Comparison of ENCODE assay signal across 18 cellular contexts in genomic region chr18:6205706-6206105, GRCh38.
DNase-seq lines count a peak whose midpoint lies in the region; ATAC-seq and TF ChIP-seq lines count a peak whose summit lies in the region.
"Had no signal": no experiment of that assay in that cellular context is flagged by ENCODE, and none has a peak within 500 bp of the region (broad histone marks: within the 10 kb centered on the region; RNA-seq: fewer than 3 reads in every experiment).

No MANE protein-coding gene starts in this region.

- POLR2A ChIA-PET in AG04450 (lab: Yijun Ruan, JAX) (no interaction called here), Caco-2 (lab: Charles Lee) (no interaction called here)

- H4K91ac ChIP-seq in mesenchymal stem cell (ENCODE audit: low read length) = no peak overlapping the region

- H3K9me3 ChIP-seq in AG04450 (ENCODE audit: control insufficient read depth, insufficient read depth, low read length) (no peaks in the 10 kb centered on the region; the same call in 1 of the 2 replicates), GM23248 (ENCODE audit: low read depth) (no peaks in the 10 kb centered on the region), mesenchymal stem cell (ENCODE audit: control insufficient read depth, low read length) (no peaks in the 10 kb centered on the region), right cardiac atrium (ENCODE audit: control insufficient read depth, low read length) (no peaks in the 10 kb centered on the region), Caco-2 (no peaks in the 10 kb centered on the region)

- H3K9me2 ChIP-seq in GM23248 (ENCODE audit: insufficient read depth) = no peaks in the 10 kb centered on the region

- H2BK120ac ChIP-seq in mesenchymal stem cell (ENCODE audit: low read depth, low read length) = no peak overlapping the region

- H3K4me3 ChIP-seq in AG04450 (ENCODE audit: low read depth, low read length) (no peak overlapping the region), GM23248 (no peak overlapping the region), choroid plexus epithelial cell (ENCODE audit: low read depth, low read length) (no peak overlapping the region), mesenchymal stem cell (ENCODE audit: insufficient read depth in 1 of 2, low read depth in 1 of 2, low read length in 2 of 2) (no peak overlapping the region), right cardiac atrium (ENCODE audit: low read length) (no peak overlapping the region), Caco-2 (ENCODE audit: low read depth, low read length) (no peak overlapping the region)

- no peak overlapping the region for H4K8ac ChIP-seq in mesenchymal stem cell (ENCODE audit: low read length)

- H3K9ac ChIP-seq in GM23248 (no peak overlapping the region), mesenchymal stem cell (ENCODE audit: low read length) (no peak overlapping the region)

- H3K4me2 ChIP-seq in GM23248 (ENCODE audit: unreplicated experiment) (no peak overlapping the region), mesenchymal stem cell (ENCODE audit: low read length, poor library complexity, severe bottlenecking) (no peak overlapping the region)

- H3K79me1 ChIP-seq in mesenchymal stem cell (replicated peaks; ENCODE audit: low read length, poor library complexity, severe bottlenecking) = no peaks in the 10 kb centered on the region

- H3K27me3 Mint-ChIP-seq in Caco-2 (ENCODE audit: insufficient read depth, unreplicated experiment) = no peaks in the 10 kb centered on the region

- H4K20me1 ChIP-seq in GM23248 (ENCODE audit: insufficient read depth) = no peaks in the 10 kb centered on the region

- CTCF ChIA-PET in AG04450 (lab: Charles Lee) (interaction anchor here (2.6 to 3.5 kb wide), 3 partner anchors 13 to 337 kb away, joined by 10 to 27 read pairs (median 12); no protein-coding TSS in a partner anchor), Caco-2 (lab: Charles Lee) (no interaction called here)

- H3K27me3 ChIP-seq in AG04450 (ENCODE audit: control insufficient read depth, insufficient read depth, low read length) = no peaks in the 10 kb centered on the region
- H3K27me3 ChIP-seq in GM23248 (replicated peaks; ENCODE audit: insufficient read depth) = no peaks in the 10 kb centered on the region
- H3K27me3 ChIP-seq in mesenchymal stem cell (ENCODE audit: control insufficient read depth in 1 of 2, insufficient read depth in 1 of 2, low read length in 2 of 2) = no peaks in the 10 kb centered on the region
- H3K27me3 ChIP-seq in right cardiac atrium (ENCODE audit: control insufficient read depth, insufficient read depth) = no peaks in the 10 kb centered on the region
- H3K27me3 ChIP-seq in Caco-2 (replicated peaks; ENCODE audit: control insufficient read depth, insufficient read depth, low read length) = no peaks in the 10 kb centered on the region

- H3K36me3 Mint-ChIP-seq in Caco-2 (ENCODE audit: insufficient read depth, unreplicated experiment) = no peaks in the 10 kb centered on the region

- H2AK5ac ChIP-seq in mesenchymal stem cell (ENCODE audit: low read length, severe bottlenecking) = no peak overlapping the region

- H3K36me3 ChIP-seq in GM23248 (ENCODE audit: low read depth) (no peaks in the 10 kb centered on the region), mesenchymal stem cell (ENCODE audit: control insufficient read depth in 1 of 2, insufficient read depth in 2 of 2, low read depth in 1 of 2, low read length in 2 of 2) (no peaks in the 10 kb centered on the region), Caco-2 (ENCODE audit: control insufficient read depth, insufficient read depth, low read length) (no peaks in the 10 kb centered on the region)

- no peak overlapping the region for H2BK12ac ChIP-seq in mesenchymal stem cell (ENCODE audit: low read length in 2 of 2)

- H3K4me3 Mint-ChIP-seq in Caco-2 (ENCODE audit: unreplicated experiment) = no peak overlapping the region
- H3K4me3 Mint-ChIP-seq: H9 had no signal

- H3K4me1 Mint-ChIP-seq in Caco-2 (ENCODE audit: low read depth, unreplicated experiment) = no peaks in the 10 kb centered on the region

- H2BK5ac ChIP-seq in mesenchymal stem cell (ENCODE audit: low read depth, low read length, poor library complexity, severe bottlenecking) = no peak overlapping the region

- H3K79me2 ChIP-seq in GM23248 (ENCODE audit: insufficient read depth) = no peaks in the 10 kb centered on the region

- BruUV-seq in Caco-2 (replicated peaks; lab: Mats Ljungman, UMichigan) = no TSS peak

- H3K4ac ChIP-seq in mesenchymal stem cell (ENCODE audit: low read depth in 1 of 2, low read length in 2 of 2) = no peak overlapping the region

- in situ Hi-C loops in GM23248 (cut with MboI) = no loop called here

- intact Hi-C loops in right cardiac atrium (cut with DNase I) = no loop called here
- intact Hi-C loops in Caco-2 (cut with micrococcal nuclease; ENCODE audit: unreplicated experiment) = no loop called here

- no peak overlapping the region for H3K23ac ChIP-seq in mesenchymal stem cell (ENCODE audit: low read length in 2 of 2)

- ATAC-seq in right cardiac atrium (no peak), GM19452 (IDR thresholded peaks at IDR 0.05; ENCODE audit: unreplicated experiment) (no peak), HG02938 (IDR thresholded peaks at IDR 0.05; ENCODE audit: unreplicated experiment) (no peak)

- no peak overlapping the region for H3K14ac ChIP-seq in mesenchymal stem cell (ENCODE audit: low read length in 2 of 2)

- H3K4me1 ChIP-seq in GM23248 (ENCODE audit: insufficient read depth) = peaks cover 8% of the 10 kb centered on the region; the same call in 1 of the 2 replicates
- no peaks in the 10 kb centered on the region for H3K4me1 ChIP-seq in mesenchymal stem cell (ENCODE audit: control insufficient read depth, insufficient read depth, low read depth, low read length)
- no peaks in the 10 kb centered on the region for H3K4me1 ChIP-seq in right cardiac atrium (ENCODE audit: control insufficient read depth, insufficient read depth, low read length)
- no peaks in the 10 kb centered on the region for H3K4me1 ChIP-seq in Caco-2

- H3K27ac Mint-ChIP-seq in Caco-2 (ENCODE audit: unreplicated experiment) = no peak overlapping the region
- H3K27ac Mint-ChIP-seq: H9 had no signal

- no peak overlapping the region for H2BK15ac ChIP-seq in mesenchymal stem cell (ENCODE audit: low read depth, poor library complexity, severe bottlenecking)

- no peaks in the 10 kb centered on the region; the same call in 1 of the 2 replicates for H3F3A ChIP-seq in GM23248 (ENCODE audit: insufficient read depth)

- 0 to 6% methylated on average over 2 of the region's 2 CpGs for WGBS in GM23248 (ENCODE audit: low coverage in 1 of 2, low lambda C conversion rate in 2 of 2, missing lambda C conversion rate in 2 of 2), 2 experiments
- 13% methylated on average over 1 of the region's 2 CpGs for WGBS in mesenchymal stem cell
- 38% methylated on average over 2 of the region's 2 CpGs for WGBS in right cardiac atrium

- no peaks in the 10 kb centered on the region for H3K9me3 Mint-ChIP-seq in Caco-2 (ENCODE audit: unreplicated experiment)
- H3K9me3 Mint-ChIP-seq: H9 had no signal

- no peak overlapping the region for H3K18ac ChIP-seq in mesenchymal stem cell (ENCODE audit: low read depth in 1 of 2, low read length in 2 of 2)

- TF ChIP-seq CTCF in AG04450 (IDR thresholded peaks at IDR 0.05; ENCODE audit: low read depth, low read length) (no peak), choroid plexus epithelial cell (conservative IDR thresholded peaks at IDR 0.05; ENCODE audit: low read depth, low read length) (no peak), Caco-2 (IDR thresholded peaks at IDR 0.05; ENCODE audit: insufficient read depth in 1 of 2, low read depth in 1 of 2, low read length in 1 of 2, severe bottlenecking in 1 of 2, unreplicated experiment in 1 of 2) (no peak)

- H2AFZ ChIP-seq in GM23248 (peak overlapping the region; percentile 38; the same call in 1 of the 2 replicates), mesenchymal stem cell (ENCODE audit: low read depth, low read length) (no peak overlapping the region)

- DNase-seq in AG04450 (ENCODE audit: low read depth, low spot score) = peak; percentile 20
- peak; percentile 31 for DNase-seq in GM23248
- DNase-seq in choroid plexus epithelial cell (ENCODE audit: low read depth) = peak; percentile 11
- peak; percentile 9 for DNase-seq in mesenchymal stem cell
- no peak for DNase-seq in right cardiac atrium
- DNase-seq in Caco-2 = no peak
- DNase-seq: COR-L47, DMS153, EL, H9, Kasumi-1, NCI-H187 treated with DMSO at 0.1 percent for 48 hours, NCI-H345, NCI-H526, OCI-M1, SIG-M5 had no signal

- H3K27ac ChIP-seq in AG04450 (ENCODE audit: low read depth, low read length) = no peak overlapping the region
- no peak overlapping the region for H3K27ac ChIP-seq in GM23248
- no peak overlapping the region for H3K27ac ChIP-seq in mesenchymal stem cell (ENCODE audit: low read length, poor library complexity, severe bottlenecking)
- H3K27ac ChIP-seq in right cardiac atrium (ENCODE audit: low read length) = no peak overlapping the region

Comparison
In these comparisons a context has a peak if more than half of its experiments do, and no peak if none do; other contexts are left out.
1. DNase-seq: peak in AG04450 (single experiment), GM23248 (single experiment), choroid plexus epithelial cell (single experiment) and mesenchymal stem cell (single experiment); none in right cardiac atrium (0 of 3) and Caco-2 (0 of 2).